In genomic region chr5:155625315-155625714, GRCh38 we compare ENCODE assay signal across 23 cellular contexts.
DNase-seq lines count a peak whose midpoint lies in the region; ATAC-seq, FAIRE-seq and TF ChIP-seq lines count a peak whose summit lies in the region.
"Had no signal": no experiment of that assay in that cellular context is flagged by ENCODE, and none has a peak within 500 bp of the region (broad histone marks: within the 10 kb centered on the region; RNA-seq: fewer than 3 reads in every experiment).

No MANE protein-coding gene starts in this region.

- H3K9me3 ChIP-seq in colonic mucosa: no peaks in the 10 kb centered on the region
- no peaks in the 10 kb centered on the region for H3K9me3 ChIP-seq in mucosa of descending colon
- H3K9me3 ChIP-seq in small intestine (ENCODE audit: control insufficient read depth, low read depth): no peaks in the 10 kb centered on the region
- H3K9me3 ChIP-seq: A549; BLaER1 treated with 17β-estradiol and CSF1 and Interleukin-3, amounts not matched to agents 10 nM and 100 nM; Caco-2 had no signal

- H3K36me3 ChIP-seq in colonic mucosa (no peaks in the 10 kb centered on the region), mucosa of descending colon (ENCODE audit: low read depth) (no peaks in the 10 kb centered on the region), small intestine (ENCODE audit: control insufficient read depth in 2 of 2, insufficient read depth in 2 of 2, low read length in 2 of 2) (no peaks in the 10 kb centered on the region)
- H3K36me3 ChIP-seq: BLaER1 treated with 17β-estradiol and CSF1 and Interleukin-3, amounts not matched to agents 10 nM and 100 nM had no signal

- intact Hi-C loops in colonic mucosa (cut with DNase I) (no loop called here), mucosa of descending colon (cut with DNase I, micrococcal nuclease) (no loop called here)

- H3K4me1 ChIP-seq in colonic mucosa (no peaks in the 10 kb centered on the region), mucosa of descending colon (ENCODE audit: low read depth) (peaks cover 10% of the 10 kb centered on the region), small intestine (ENCODE audit: control insufficient read depth in 2 of 2, insufficient read depth in 1 of 2, low read depth in 1 of 2, low read length in 1 of 2) (no peaks in the 10 kb centered on the region)
- H3K4me1 ChIP-seq: A549; BLaER1 treated with 17β-estradiol and CSF1 and Interleukin-3, amounts not matched to agents 10 nM and 100 nM had no signal

- no peak for FAIRE-seq in small intestine (lab: Jason Lieb, UNC)
- FAIRE-seq: A549, D721Med, G401.6, GM12878, GM12892, GM18507 had no signal

- no peak for TF ChIP-seq CTCF in colonic mucosa (IDR thresholded peaks at IDR 0.05)
- no peak for TF ChIP-seq CTCF in mucosa of descending colon (IDR thresholded peaks at IDR 0.05)

- H3K27me3 ChIP-seq in colonic mucosa (no peaks in the 10 kb centered on the region), small intestine (ENCODE audit: control insufficient read depth in 2 of 2, insufficient read depth in 2 of 2, low read length in 2 of 2) (no peaks in the 10 kb centered on the region)
- H3K27me3 ChIP-seq: BLaER1 treated with 17β-estradiol and CSF1 and Interleukin-3, amounts not matched to agents 10 nM and 100 nM had no signal

- peak overlapping the region; percentile 62 for H3K27ac ChIP-seq in colonic mucosa
- no peak overlapping the region for H3K27ac ChIP-seq in small intestine (ENCODE audit: low read depth in 1 of 2, low read length in 1 of 2)
- H3K27ac ChIP-seq: A549; BLaER1 treated with 17β-estradiol and CSF1 and Interleukin-3, amounts not matched to agents 10 nM and 100 nM; C4-2B had no signal

- ATAC-seq in mucosa of descending colon (peak; percentile 85), HG02852 (IDR thresholded peaks at IDR 0.05; ENCODE audit: unreplicated experiment) (no peak), GM21528 (IDR thresholded peaks at IDR 0.05; ENCODE audit: low FRiP score, unreplicated experiment) (no peak)
- ATAC-seq: A549; CD8-positive, alpha-beta T cell; GM12878 had no signal

- DNase-seq in colonic mucosa (no peak), mucosa of descending colon (no peak), small intestine (peak; percentile 14), A172 (ENCODE audit: low spot score) (no peak), iPS-NIHi11 (ENCODE audit: low spot score) (no peak)
- DNase-seq: 8988T; AML-193; Caco-2; Calu3; CD4-positive, alpha-beta T cell; CD8-positive, alpha-beta T cell; DMS79 treated with DMSO at 0.1 percent for 48 hours; GF-D8 had no signal

- H3K9ac ChIP-seq in colonic mucosa (ENCODE audit: low read depth in 2 of 2, low read length in 2 of 2): no peak overlapping the region
- H3K9ac ChIP-seq: BLaER1 treated with 17β-estradiol and CSF1 and Interleukin-3, amounts not matched to agents 10 nM and 100 nM had no signal

- 5 to 13% (median 12%) methylated on average over 3 of the region's 3 CpGs for WGBS in small intestine, 3 donors

- H3K4me3 ChIP-seq in colonic mucosa: no peak overlapping the region
- H3K4me3 ChIP-seq in mucosa of descending colon: no peak overlapping the region
- no peak overlapping the region for H3K4me3 ChIP-seq in small intestine (ENCODE audit: low read depth in 1 of 2, low read length in 2 of 2)
- H3K4me3 ChIP-seq: A549; BLaER1 treated with 17β-estradiol and CSF1 and Interleukin-3, amounts not matched to agents 10 nM and 100 nM; GM12878 had no signal
